Comparison of ENCODE assay signal across 23 cellular contexts in genomic region chr20:59240006-59240405, GRCh38.
DNase-seq lines count a peak whose midpoint lies in the region; ATAC-seq, FAIRE-seq and TF ChIP-seq lines count a peak whose summit lies in the region.
"Had no signal": no experiment of that assay in that cellular context is flagged by ENCODE, and none has a peak within 500 bp of the region (broad histone marks: within the 10 kb centered on the region; RNA-seq: fewer than 3 reads in every experiment).

No MANE protein-coding gene starts in this region.

- no peaks in the 10 kb centered on the region for H3K27me3 Mint-ChIP-seq in activated naive CD4-positive, alpha-beta T cell treated with anti-CD3 and anti-CD28 coated beads, Interleukin-2, amount 10 ng/mL, durations not matched to agents 7 days and 5 days
- H3K27me3 Mint-ChIP-seq: B cell; CD4-positive, CD25-positive, alpha-beta regulatory T cell had no signal

- H3K4ac ChIP-seq in mesendoderm (ENCODE audit: low read depth, low read length) (no peak overlapping the region), trophoblast cell (ENCODE audit: low read depth, low read length) (no peak overlapping the region)

- H3K27ac ChIP-seq in mesendoderm (ENCODE audit: low read depth, low read length) (no peak overlapping the region), trophoblast cell (ENCODE audit: low read depth, low read length) (no peak overlapping the region)
- H3K27ac ChIP-seq: 22Rv1, BLaER1, C4-2B, GM23248 had no signal

- H3K79me1 ChIP-seq in mesendoderm (ENCODE audit: low read length) (no peaks in the 10 kb centered on the region), trophoblast cell (ENCODE audit: low read length) (no peaks in the 10 kb centered on the region)

- H2BK5ac ChIP-seq in mesendoderm (ENCODE audit: low read length) (no peak overlapping the region), trophoblast cell (ENCODE audit: low read depth, low read length, poor library complexity) (no peak overlapping the region)

- no peaks in the 10 kb centered on the region for H3K36me3 ChIP-seq in mesendoderm (ENCODE audit: control insufficient read depth, insufficient read depth, low read length)
- H3K36me3 ChIP-seq in trophoblast cell (ENCODE audit: control insufficient read depth in 1 of 2, insufficient read depth in 2 of 2, low read length in 2 of 2) = no peaks in the 10 kb centered on the region
- H3K36me3 ChIP-seq: BLaER1 had no signal

- H3K27ac Mint-ChIP-seq in activated naive CD4-positive, alpha-beta T cell treated with anti-CD3 and anti-CD28 coated beads, Interleukin-2, amount 10 ng/mL, durations not matched to agents 7 days and 5 days = peak overlapping the region; percentile 22
- H3K27ac Mint-ChIP-seq: B cell; CD4-positive, CD25-positive, alpha-beta regulatory T cell; CD8-positive, alpha-beta T cell had no signal

- H3K79me2 ChIP-seq in mesendoderm (ENCODE audit: control insufficient read depth, insufficient read depth, low read length) (no peaks in the 10 kb centered on the region), trophoblast cell (ENCODE audit: control insufficient read depth, insufficient read depth, low read length, poor library complexity) (no peaks in the 10 kb centered on the region)

- H3K9ac ChIP-seq in mesendoderm (ENCODE audit: low read length) (no peak overlapping the region), trophoblast cell (ENCODE audit: low read length) (no peak overlapping the region)
- H3K9ac ChIP-seq: BLaER1, GM23248 had no signal

- H3K23ac ChIP-seq in mesendoderm (ENCODE audit: low read length) = no peak overlapping the region
- H3K23ac ChIP-seq in trophoblast cell (ENCODE audit: low read length) = no peak overlapping the region

- H3K18ac ChIP-seq in mesendoderm (ENCODE audit: low read length) (no peak overlapping the region), trophoblast cell (ENCODE audit: low read length) (no peak overlapping the region)

- H4K8ac ChIP-seq in mesendoderm (ENCODE audit: low read depth, low read length) = no peak overlapping the region
- H4K8ac ChIP-seq in trophoblast cell (ENCODE audit: low read depth, low read length) = no peak overlapping the region

- H3K56ac ChIP-seq in mesendoderm (ENCODE audit: low read length) = no peak overlapping the region

- no peak for FAIRE-seq in GM12892 (lab: Jason Lieb, UNC)
- FAIRE-seq: A204.1, G401.6, GM19239, H1 had no signal

- peaks cover 17% of the 10 kb centered on the region for H3K4me1 Mint-ChIP-seq in activated naive CD4-positive, alpha-beta T cell treated with anti-CD3 and anti-CD28 coated beads, Interleukin-2, amount 10 ng/mL, durations not matched to agents 7 days and 5 days
- H3K4me1 Mint-ChIP-seq: B cell had no signal

- H2AK5ac ChIP-seq in mesendoderm (ENCODE audit: low read length) (no peak overlapping the region), trophoblast cell (ENCODE audit: low read length) (no peak overlapping the region)

- no peaks in the 10 kb centered on the region for H3K9me3 ChIP-seq in trophoblast cell (ENCODE audit: insufficient read depth, low read depth, low read length)
- H3K9me3 ChIP-seq: BLaER1 had no signal

- no peak overlapping the region for H3K4me3 Mint-ChIP-seq in activated naive CD4-positive, alpha-beta T cell treated with anti-CD3 and anti-CD28 coated beads, Interleukin-2, amount 10 ng/mL, durations not matched to agents 7 days and 5 days
- H3K4me3 Mint-ChIP-seq: B cell; CD8-positive, alpha-beta T cell had no signal

- H3K36me3 Mint-ChIP-seq in activated naive CD4-positive, alpha-beta T cell treated with anti-CD3 and anti-CD28 coated beads, Interleukin-2, amount 10 ng/mL, durations not matched to agents 7 days and 5 days = peaks cover 36% of the 10 kb centered on the region

- ATAC-seq in HG02973 (IDR thresholded peaks at IDR 0.05; ENCODE audit: unreplicated experiment) (no peak), HG03097 (IDR thresholded peaks at IDR 0.05; ENCODE audit: low FRiP score, unreplicated experiment) (no peak)
- ATAC-seq: CD8-positive, alpha-beta T cell had no signal

- H3K27me3 ChIP-seq in mesendoderm (ENCODE audit: insufficient read depth, low read length, poor library complexity) = no peaks in the 10 kb centered on the region
- H3K27me3 ChIP-seq in trophoblast cell (ENCODE audit: insufficient read depth, low read length) = no peaks in the 10 kb centered on the region
- H3K27me3 ChIP-seq: BLaER1 had no signal

- H2BK12ac ChIP-seq in trophoblast cell (ENCODE audit: low read length) = no peak overlapping the region

- no peaks in the 10 kb centered on the region for H3K9me3 Mint-ChIP-seq in activated naive CD4-positive, alpha-beta T cell treated with anti-CD3 and anti-CD28 coated beads, Interleukin-2, amount 10 ng/mL, durations not matched to agents 7 days and 5 days
- H3K9me3 Mint-ChIP-seq: CD8-positive, alpha-beta T cell had no signal

- no peak overlapping the region for H4K91ac ChIP-seq in trophoblast cell (ENCODE audit: low read depth, low read length)

- DNase-seq in activated naive CD4-positive, alpha-beta T cell treated with anti-CD3 and anti-CD28 coated beads, Interleukin-2, amount 10 ng/mL, durations not matched to agents 7 days and 5 days = no peak
- no peak for DNase-seq in activated naive CD4-positive, alpha-beta T cell (lab: John Stamatoyannopoulos, UW)
- DNase-seq in mesendoderm = peak; percentile 7
- peak; percentile 46 to 81 for DNase-seq in trophoblast cell
- no peak for DNase-seq in GM12892 (ENCODE audit: insufficient read length)
- DNase-seq: Calu3; CD4-positive, CD25-positive, alpha-beta regulatory T cell; CD8-positive, alpha-beta T cell; DMS53; DMS79 treated with DMSO at 0.1 percent for 48 hours; GM23248; H7; HCEC 1CT had no signal

- no peak overlapping the region for H3K4me3 ChIP-seq in mesendoderm (ENCODE audit: low read length)
- no peak overlapping the region for H3K4me3 ChIP-seq in trophoblast cell (ENCODE audit: low read depth, low read length)
- H3K4me3 ChIP-seq: BLaER1, GM23248 had no signal

- WGBS in mesendoderm (ENCODE audit: extremely low coverage, insufficient coverage, low lambda C conversion rate) = no CpG with 5 or more reads among the region's 4 CpGs
- no CpG with 5 or more reads among the region's 4 CpGs for WGBS in trophoblast cell (ENCODE audit: extremely low coverage, insufficient coverage, insufficient read length)

- no peak overlapping the region for H2BK15ac ChIP-seq in mesendoderm (replicated peaks; ENCODE audit: low read depth)

- no peak overlapping the region for H2BK120ac ChIP-seq in mesendoderm (ENCODE audit: low read depth, low read length)
- H2BK120ac ChIP-seq in trophoblast cell (ENCODE audit: insufficient read depth, low read length, poor library complexity) = no peak overlapping the region

- no peak overlapping the region for H2AFZ ChIP-seq in trophoblast cell (ENCODE audit: insufficient read depth, low read length, poor library complexity)
- H2AFZ ChIP-seq: GM23248 had no signal

- no peak overlapping the region for H4K5ac ChIP-seq in mesendoderm (ENCODE audit: low read length)

- no peak overlapping the region for H3K14ac ChIP-seq in trophoblast cell (ENCODE audit: low read length)

- H4K12ac ChIP-seq in trophoblast cell (ENCODE audit: low read depth, low read length) = no peak overlapping the region

- H3K4me1 ChIP-seq in mesendoderm (ENCODE audit: control insufficient read depth, low read depth, low read length) (no peaks in the 10 kb centered on the region), trophoblast cell (ENCODE audit: control insufficient read depth in 1 of 2, insufficient read depth in 2 of 2, low read length in 2 of 2) (peaks cover 0 to 7% of the 10 kb centered on the region in 2 experiments)

- no peak overlapping the region for H3K4me2 ChIP-seq in mesendoderm (ENCODE audit: low read length)
- peak overlapping the region; percentile 47 for H3K4me2 ChIP-seq in trophoblast cell (ENCODE audit: low read length)
- H3K4me2 ChIP-seq: BLaER1 had no signal

- TF ChIP-seq POLR2A in GM12892 (IDR thresholded peaks at IDR 0.05; ENCODE audit: low read depth, low read length) = no peak

- CTCF ChIA-PET in activated naive CD4-positive, alpha-beta T cell treated with anti-CD3 and anti-CD28 coated beads, Interleukin-2, amount 10 ng/mL, durations not matched to agents 7 days and 5 days (lab: Charles Lee) = no interaction called here

Comparison
In these comparisons a context has a peak if more than half of its experiments do, and no peak if none do; other contexts are left out.
1. DNase-seq: peak in mesendoderm (single experiment) and trophoblast cell (2 of 2); none in activated naive CD4-positive, alpha-beta T cell treated with anti-CD3 and anti-CD28 coated beads, Interleukin-2, amount 10 ng/mL, durations not matched to agents 7 days and 5 days (single experiment), activated naive CD4-positive, alpha-beta T cell (0 of 4) and GM12892 (single experiment).